In genomic region chr3:159860269-159860668, GRCh38 we compare ENCODE assay signal across 19 cellular contexts. TPM values are rescaled to one million over a fixed set of nuclear protein-coding genes. Genes with fewer than 3 reads are reported as not detected.
DNase-seq lines count a peak whose midpoint lies in the region; ATAC-seq, FAIRE-seq and TF ChIP-seq lines count a peak whose summit lies in the region.
"Had no signal": no experiment of that assay in that cellular context is flagged by ENCODE, and none has a peak within 500 bp of the region (broad histone marks: within the 10 kb centered on the region; RNA-seq: fewer than 3 reads in every experiment).

No MANE protein-coding gene starts in this region.

- DNase-seq in GM12891 (ENCODE audit: insufficient read length, low spot score) (no peak), GM23338 (ENCODE audit: low spot score) (no peak), mammary epithelial cell (no peak), neural progenitor cell (ENCODE audit: low spot score) (no peak), AG08396 (ENCODE audit: low spot score) (no peak), NCI-H2107 (lab: John Stamatoyannopoulos, UW) (no peak), T-helper 1 cell (no peak)
- DNase-seq: activated CD4-positive, alpha-beta T cell treated with anti-CD3 and anti-CD28 coated beads for 4 hours; activated naive CD8-positive, alpha-beta T cell treated with anti-CD3 and anti-CD28 coated beads, Interleukin-2, amount 50 U/mL, for 24 hours; activated T-cell treated with anti-CD3 and anti-CD28 coated beads, Interleukin-2, amount 50 U/mL, for 1 hour; DMS53; NCI-H1048; NCI-H2227 treated with DMSO at 0.1 percent for 48 hours; PC-3 had no signal

- H3K9me3 Mint-ChIP-seq in GM23338 (no peaks in the 10 kb centered on the region), neural progenitor cell (no peaks in the 10 kb centered on the region)
- H3K9me3 Mint-ChIP-seq: activated naive CD8-positive, alpha-beta T cell treated with anti-CD3 and anti-CD28 coated beads, Interleukin-2, amount 50 U/mL, for 24 hours; memory B cell; T-helper 1 cell treated with Interleukin-12 subunit alpha and Interleukin-12 subunit beta and Interleukin-4 antibody, amounts not matched to agents 30 μg/mL and 1 μg/mL, for 36 hours had no signal

- H3K9ac ChIP-seq in mammary epithelial cell (ENCODE audit: insufficient read depth, low read length) (no peak overlapping the region), neural progenitor cell (no peak overlapping the region)

- peak overlapping the region; percentile 85 for H3K27ac Mint-ChIP-seq in GM23338
- H3K27ac Mint-ChIP-seq in neural progenitor cell: peak overlapping the region; percentile 76
- H3K27ac Mint-ChIP-seq: activated naive CD8-positive, alpha-beta T cell treated with anti-CD3 and anti-CD28 coated beads, Interleukin-2, amount 50 U/mL, for 24 hours; memory B cell; T-helper 1 cell treated with Interleukin-12 subunit alpha and Interleukin-12 subunit beta and Interleukin-4 antibody, amounts not matched to agents 30 μg/mL and 1 μg/mL, for 36 hours had no signal

- H3K4me1 Mint-ChIP-seq in GM23338 (peaks cover 32% of the 10 kb centered on the region), neural progenitor cell (peaks cover 57% of the 10 kb centered on the region)

- H4K20me1 ChIP-seq in GM23338 (replicated peaks; ENCODE audit: insufficient read depth): no peaks in the 10 kb centered on the region
- no peaks in the 10 kb centered on the region for H4K20me1 ChIP-seq in mammary epithelial cell (ENCODE audit: insufficient read depth, low read length)
- peaks cover 22% of the 10 kb centered on the region for H4K20me1 ChIP-seq in neural progenitor cell (ENCODE audit: low read depth)

- in situ Hi-C loops in mammary epithelial cell (cut with MboI; ENCODE audit: low sequenced_read_pairs in 2 of 2): no loop called here

- H3K36me3 Mint-ChIP-seq in GM23338 (ENCODE audit: low read depth) (no peaks in the 10 kb centered on the region), neural progenitor cell (peaks cover 3% of the 10 kb centered on the region)
- H3K36me3 Mint-ChIP-seq: memory B cell had no signal

- H3K4me2 ChIP-seq in GM23338 (no peak overlapping the region; the same call in 1 of the 2 replicates), mammary epithelial cell (ENCODE audit: insufficient read depth, low read depth, low read length) (peak overlapping the region; percentile 19), neural progenitor cell (peak overlapping the region; percentile 26)

- no peaks in the 10 kb centered on the region for H3K9me3 ChIP-seq in mammary epithelial cell (replicated peaks; ENCODE audit: insufficient read depth, low read length)
- H3K9me3 ChIP-seq in neural progenitor cell (ENCODE audit: low read depth): no peaks in the 10 kb centered on the region
- H3K9me3 ChIP-seq in gastroesophageal sphincter: no peaks in the 10 kb centered on the region

- H3F3A ChIP-seq in GM23338 (replicated peaks; ENCODE audit: low read depth) (no peaks in the 10 kb centered on the region), neural progenitor cell (ENCODE audit: low read depth) (peaks cover 20% of the 10 kb centered on the region)

- peak; percentile 56 for FAIRE-seq in GM12891 (lab: Jason Lieb, UNC)
- FAIRE-seq: HepG2 had no signal

- H3K27me3 ChIP-seq in GM23338 (ENCODE audit: insufficient read depth): no peaks in the 10 kb centered on the region
- no peaks in the 10 kb centered on the region for H3K27me3 ChIP-seq in mammary epithelial cell (ENCODE audit: insufficient read depth, low read length)
- H3K27me3 ChIP-seq in neural progenitor cell: no peaks in the 10 kb centered on the region
- no peaks in the 10 kb centered on the region for H3K27me3 ChIP-seq in gastroesophageal sphincter

- H3K27ac ChIP-seq in GM23338 (ENCODE audit: low read depth) (no peak overlapping the region), mammary epithelial cell (ENCODE audit: insufficient read depth, low read depth, low read length) (peak overlapping the region; percentile 49), neural progenitor cell (no peak overlapping the region), gastroesophageal sphincter (peak overlapping the region in 2 of 4 donors; percentile 17 to 28)
- H3K27ac ChIP-seq: coronary artery had no signal

- H3K27me3 Mint-ChIP-seq in GM23338 (ENCODE audit: insufficient read depth, low read depth, poor library complexity) (peaks cover 2% of the 10 kb centered on the region), neural progenitor cell (ENCODE audit: insufficient read depth, low read depth) (peaks cover 2% of the 10 kb centered on the region)

- TF ChIP-seq POLR2A in GM12891 (IDR thresholded peaks at IDR 0.05; ENCODE audit: low read depth, low read length): no peak
- TF ChIP-seq POLR2A in gastroesophageal sphincter (IDR thresholded peaks at IDR 0.05): no peak

- ATAC-seq in GM23338: no peak
- ATAC-seq in gastroesophageal sphincter: no peak
- ATAC-seq: activated naive CD8-positive, alpha-beta T cell treated with anti-CD3 and anti-CD28 coated beads, Interleukin-2, amount 50 U/mL, for 24 hours; HepG2; PC-3 had no signal

- no peak for TF ChIP-seq EP300 in gastroesophageal sphincter (IDR thresholded peaks at IDR 0.05)

- H3K79me2 ChIP-seq in GM23338 (replicated peaks; ENCODE audit: insufficient read depth) (peaks cover 48% of the 10 kb centered on the region), mammary epithelial cell (ENCODE audit: insufficient read depth, low read length) (peaks cover 92% of the 10 kb centered on the region), neural progenitor cell (ENCODE audit: low read depth) (peaks cover 46% of the 10 kb centered on the region)

- peaks cover 23% of the 10 kb centered on the region for H3K4me1 ChIP-seq in GM23338 (ENCODE audit: insufficient read depth)
- H3K4me1 ChIP-seq in mammary epithelial cell (ENCODE audit: insufficient read depth, low read length): peaks cover 62% of the 10 kb centered on the region
- peaks cover 55% of the 10 kb centered on the region for H3K4me1 ChIP-seq in neural progenitor cell
- H3K4me1 ChIP-seq in gastroesophageal sphincter: peaks cover 32 to 100% (median 41%) of the 10 kb centered on the region in 3 donors

- CTCF ChIA-PET in mammary epithelial cell (lab: Charles Lee; ENCODE audit: low non-redundant PET): no interaction called here

- H3K4me3 ChIP-seq in GM23338: no peak overlapping the region
- no peak overlapping the region for H3K4me3 ChIP-seq in mammary epithelial cell (replicated peaks in 1 of 3; ENCODE audit: insufficient read depth in 1 of 3, low read depth in 2 of 3, low read length in 3 of 3)
- H3K4me3 ChIP-seq in neural progenitor cell: no peak overlapping the region
- no peak overlapping the region for H3K4me3 ChIP-seq in gastroesophageal sphincter
- H3K4me3 ChIP-seq: coronary artery had no signal

- dilution Hi-C loops in mammary epithelial cell (cut with HindIII; ENCODE audit: low sequenced_read_pairs): no loop called here

- H2AFZ ChIP-seq in GM23338: no peak overlapping the region
- no peak overlapping the region for H2AFZ ChIP-seq in mammary epithelial cell (ENCODE audit: low read depth, low read length)
- no peak overlapping the region for H2AFZ ChIP-seq in neural progenitor cell (replicated peaks)

- no TSS peak for BruUV-seq in mammary epithelial cell (replicated peaks; lab: Mats Ljungman, UMichigan)

- intact Hi-C loops in mammary epithelial cell (cut with micrococcal nuclease): no loop called here

- H3K36me3 ChIP-seq in GM23338 (ENCODE audit: insufficient read depth) (no peaks in the 10 kb centered on the region), mammary epithelial cell (ENCODE audit: insufficient read depth, low read length) (no peaks in the 10 kb centered on the region), neural progenitor cell (no peaks in the 10 kb centered on the region), gastroesophageal sphincter (no peaks in the 10 kb centered on the region)

- H3K9me2 ChIP-seq in GM23338 (ENCODE audit: insufficient read depth): no peaks in the 10 kb centered on the region

- H3K4me3 Mint-ChIP-seq in GM23338: no peak overlapping the region
- no peak overlapping the region for H3K4me3 Mint-ChIP-seq in neural progenitor cell
- H3K4me3 Mint-ChIP-seq: activated naive CD8-positive, alpha-beta T cell treated with anti-CD3 and anti-CD28 coated beads, Interleukin-2, amount 50 U/mL, for 24 hours; memory B cell; T-helper 1 cell treated with Interleukin-12 subunit alpha and Interleukin-12 subunit beta and Interleukin-4 antibody, amounts not matched to agents 30 μg/mL and 1 μg/mL, for 36 hours had no signal

- 33% methylated on average over 3 of the region's 3 CpGs for WGBS in mammary epithelial cell (ENCODE audit: low coverage, missing lambda C conversion rate)
- 37 to 50% methylated on average over 3 of the region's 3 CpGs for WGBS in gastroesophageal sphincter (ENCODE audit: low coverage in 1 of 2), 2 donors

- TF ChIP-seq CTCF in GM23338 (conservative IDR thresholded peaks at IDR 0.05; ENCODE audit: low read depth in 2 of 2): no peak
- TF ChIP-seq CTCF in mammary epithelial cell (conservative IDR thresholded peaks at IDR 0.05 in 1 of 2, IDR thresholded peaks at IDR 0.05 in 1 of 2; ENCODE audit: extremely low read depth in 1 of 2, insufficient read depth in 1 of 2, low read depth in 1 of 2, low read length in 2 of 2): no peak
- no peak for TF ChIP-seq CTCF in neural progenitor cell (IDR thresholded peaks at IDR 0.05)
- TF ChIP-seq CTCF in gastroesophageal sphincter (IDR thresholded peaks at IDR 0.05): no peak

TF ChIP-seq in GM12891, 5 proteins besides CTCF, POLR2A, EP300 and RAD21:
- no peak for TF ChIP-seq POU2F2 (IDR thresholded peaks at IDR 0.05; ENCODE audit: low read depth, low read length)
- TF ChIP-seq TAF1 (IDR thresholded peaks at IDR 0.05; ENCODE audit: low read depth, low read length): no peak
- TF ChIP-seq SPI1 (IDR thresholded peaks at IDR 0.05; ENCODE audit: low read depth, low read length): no peak
- TF ChIP-seq POLR2AphosphoS5 (IDR thresholded peaks at IDR 0.05; ENCODE audit: low read depth, low read length): no peak
- TF ChIP-seq PAX5 (IDR thresholded peaks at IDR 0.05; ENCODE audit: insufficient read depth, low read length, severe bottlenecking): no peak

TF ChIP-seq in GM23338, 12 proteins besides CTCF, POLR2A, EP300 and RAD21 (continues in another document):
- no peak for TF ChIP-seq CREB1 (CRISPR knock-in tag; IDR thresholded peaks at IDR 0.05; ENCODE audit: low read depth)

RNA-seq across cellular contexts. Expression of gene SCHIP1, which starts 20.6 kb away (rescaled TPM):
- polyA plus RNA-seq in GM12891 (2012; ENCODE audit: low read depth, missing spikeins): 2.8 TPM
- total RNA-seq in GM23338 (2014; rRNA removed; shearing (Covaris generic)): 12.2 and 17.3 TPM in 2 replicates
- 9.5 and 17.1 TPM in 2 replicates for polyA plus RNA-seq in GM23338 (2016; fragmentation: Nextera tagmentation; extraction: Ambion mirVana)
- total RNA-seq in mammary epithelial cell: 1 to 10 TPM; 5.4 to 8.5 TPM
- polyA plus RNA-seq in mammary epithelial cell: 5.7 TPM
- polyA minus RNA-seq in mammary epithelial cell: 1.2 TPM
- 31.2 and 41.5 TPM in 2 replicates for total RNA-seq in neural progenitor cell (ENCODE audit: low replicate concordance)
- total RNA-seq in gastroesophageal sphincter: 10 to 100 TPM; 19.6 to 47.1 (median 30.2) TPM
- polyA plus RNA-seq: HepG2 had no signal
